In the genomic region with DNA sequence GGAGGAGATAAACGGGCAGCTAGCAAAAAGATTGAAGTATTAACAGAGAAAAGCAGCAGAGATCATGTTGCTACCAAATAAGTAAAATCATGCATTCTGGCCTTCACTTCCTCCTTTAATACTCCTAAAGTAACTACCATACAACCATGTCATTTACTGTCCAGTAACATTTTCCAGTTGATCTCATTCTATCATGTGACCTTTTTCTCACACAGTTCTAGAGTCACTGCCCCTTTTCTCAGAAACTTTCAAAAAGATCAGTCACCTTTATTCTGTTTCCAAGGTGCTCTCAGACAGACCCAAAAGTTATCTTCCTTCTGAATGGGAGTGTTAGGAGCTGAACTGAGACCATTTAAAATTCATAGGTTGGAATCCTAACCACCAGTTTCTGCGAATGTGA, we compare ENCODE assay signal across 2 cellular contexts.
TF ChIP-seq lines count a peak whose summit lies in the region.

No MANE protein-coding gene starts in this region.

TF ChIP-seq in GM23338, 12 proteins besides CTCF, POLR2A, EP300 and RAD21:
- TF ChIP-seq, protein P1, sequence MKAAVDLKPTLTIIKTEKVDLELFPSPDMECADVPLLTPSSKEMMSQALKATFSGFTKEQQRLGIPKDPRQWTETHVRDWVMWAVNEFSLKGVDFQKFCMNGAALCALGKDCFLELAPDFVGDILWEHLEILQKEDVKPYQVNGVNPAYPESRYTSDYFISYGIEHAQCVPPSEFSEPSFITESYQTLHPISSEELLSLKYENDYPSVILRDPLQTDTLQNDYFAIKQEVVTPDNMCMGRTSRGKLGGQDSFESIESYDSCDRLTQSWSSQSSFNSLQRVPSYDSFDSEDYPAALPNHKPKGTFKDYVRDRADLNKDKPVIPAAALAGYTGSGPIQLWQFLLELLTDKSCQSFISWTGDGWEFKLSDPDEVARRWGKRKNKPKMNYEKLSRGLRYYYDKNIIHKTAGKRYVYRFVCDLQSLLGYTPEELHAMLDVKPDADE (IDR thresholded peaks at IDR 0.05): no peak
- no peak for TF ChIP-seq EZH2 (IDR thresholded peaks at IDR 0.05; ENCODE audit: low read depth, unreplicated experiment)
- no peak for TF ChIP-seq STAT1 (IDR thresholded peaks at IDR 0.05; ENCODE audit: unreplicated experiment)
- TF ChIP-seq NANOG (IDR thresholded peaks at IDR 0.05; ENCODE audit: borderline replicate concordance): no peak
- TF ChIP-seq, protein P2, sequence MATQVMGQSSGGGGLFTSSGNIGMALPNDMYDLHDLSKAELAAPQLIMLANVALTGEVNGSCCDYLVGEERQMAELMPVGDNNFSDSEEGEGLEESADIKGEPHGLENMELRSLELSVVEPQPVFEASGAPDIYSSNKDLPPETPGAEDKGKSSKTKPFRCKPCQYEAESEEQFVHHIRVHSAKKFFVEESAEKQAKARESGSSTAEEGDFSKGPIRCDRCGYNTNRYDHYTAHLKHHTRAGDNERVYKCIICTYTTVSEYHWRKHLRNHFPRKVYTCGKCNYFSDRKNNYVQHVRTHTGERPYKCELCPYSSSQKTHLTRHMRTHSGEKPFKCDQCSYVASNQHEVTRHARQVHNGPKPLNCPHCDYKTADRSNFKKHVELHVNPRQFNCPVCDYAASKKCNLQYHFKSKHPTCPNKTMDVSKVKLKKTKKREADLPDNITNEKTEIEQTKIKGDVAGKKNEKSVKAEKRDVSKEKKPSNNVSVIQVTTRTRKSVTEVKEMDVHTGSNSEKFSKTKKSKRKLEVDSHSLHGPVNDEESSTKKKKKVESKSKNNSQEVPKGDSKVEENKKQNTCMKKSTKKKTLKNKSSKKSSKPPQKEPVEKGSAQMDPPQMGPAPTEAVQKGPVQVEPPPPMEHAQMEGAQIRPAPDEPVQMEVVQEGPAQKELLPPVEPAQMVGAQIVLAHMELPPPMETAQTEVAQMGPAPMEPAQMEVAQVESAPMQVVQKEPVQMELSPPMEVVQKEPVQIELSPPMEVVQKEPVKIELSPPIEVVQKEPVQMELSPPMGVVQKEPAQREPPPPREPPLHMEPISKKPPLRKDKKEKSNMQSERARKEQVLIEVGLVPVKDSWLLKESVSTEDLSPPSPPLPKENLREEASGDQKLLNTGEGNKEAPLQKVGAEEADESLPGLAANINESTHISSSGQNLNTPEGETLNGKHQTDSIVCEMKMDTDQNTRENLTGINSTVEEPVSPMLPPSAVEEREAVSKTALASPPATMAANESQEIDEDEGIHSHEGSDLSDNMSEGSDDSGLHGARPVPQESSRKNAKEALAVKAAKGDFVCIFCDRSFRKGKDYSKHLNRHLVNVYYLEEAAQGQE (IDR thresholded peaks at IDR 0.05; ENCODE audit: unreplicated experiment): no peak
- no peak for TF ChIP-seq JUNB (IDR thresholded peaks at IDR 0.05; ENCODE audit: unreplicated experiment)

TF ChIP-seq in HEK293T, 16 proteins besides CTCF, POLR2A, EP300 and RAD21:
- TF ChIP-seq FOXM1 (IDR thresholded peaks at IDR 0.05; ENCODE audit: borderline replicate concordance) (no peak), ELF4 (IDR thresholded peaks at IDR 0.05) (no peak), TARDBP (IDR thresholded peaks at IDR 0.05) (no peak), FOXK2 (IDR thresholded peaks at IDR 0.05) (no peak), SUZ12 (IDR thresholded peaks at IDR 0.05) (no peak), L3MBTL2 (conservative IDR thresholded peaks at IDR 0.05) (no peak), LEF1 (IDR thresholded peaks at IDR 0.05; ENCODE audit: borderline replicate concordance) (no peak)
